In the genomic region with DNA sequence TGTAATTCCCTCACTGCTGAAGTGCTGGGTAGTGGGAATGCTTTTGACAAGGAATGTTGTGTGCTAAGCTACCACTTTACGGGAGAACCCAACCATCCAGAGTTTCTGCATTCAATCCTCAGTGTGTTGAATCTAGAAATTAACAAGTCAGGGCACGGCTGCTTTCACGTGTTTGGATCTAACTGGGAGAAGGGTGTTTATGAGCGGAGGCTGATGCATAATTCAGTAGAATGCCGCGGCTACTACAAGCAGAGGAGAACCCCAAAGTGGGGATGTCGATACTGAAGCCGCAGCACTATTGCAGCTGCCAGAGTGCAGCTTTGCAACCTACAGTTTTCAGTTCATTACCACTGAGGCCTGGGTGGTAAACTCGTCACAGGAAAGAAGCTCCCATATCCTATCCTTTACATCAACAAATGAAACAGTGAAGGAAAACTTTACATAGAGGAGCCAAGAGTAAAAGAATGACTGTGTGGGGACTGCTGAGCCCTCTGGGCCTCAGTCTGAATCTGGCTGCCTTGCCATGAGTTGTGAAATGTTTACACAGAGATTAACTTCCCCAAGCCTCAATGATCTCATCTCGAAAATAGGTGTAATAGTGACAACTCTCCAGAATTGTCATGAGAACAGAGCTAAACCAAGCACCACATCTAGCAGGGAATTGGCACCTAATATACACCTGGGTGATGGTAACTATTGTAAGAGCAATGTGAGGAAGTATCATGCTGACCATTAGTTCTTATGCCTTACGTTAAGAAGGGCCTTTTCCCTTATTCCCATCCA, we compare ENCODE assay signal across 11 cellular contexts.
A peak's percentile ranks its signal among the peaks of the same experiment; 100 is the strongest.
DNase-seq lines count a peak whose midpoint lies in the region; ATAC-seq, FAIRE-seq and TF ChIP-seq lines count a peak whose summit lies in the region.
"Had no signal": no experiment of that assay in that cellular context is flagged by ENCODE, and none has a peak within 500 bp of the region (broad histone marks: within the 10 kb centered on the region; RNA-seq: fewer than 3 reads in every experiment).

No MANE protein-coding gene starts in this region.

- FAIRE-seq in GM19239 (lab: Jason Lieb, UNC) (peak; percentile 88), GM12892 (lab: Jason Lieb, UNC) (no peak)

- no peaks in the 10 kb centered on the region for H3K9me3 ChIP-seq in RWPE2 (ENCODE audit: severe bottlenecking)

- H3K27me3 ChIP-seq in RWPE2 (ENCODE audit: insufficient read depth, poor library complexity, severe bottlenecking) = no peaks in the 10 kb centered on the region

- H3K36me3 ChIP-seq in RWPE2 (ENCODE audit: low read depth) = no peaks in the 10 kb centered on the region

- peak overlapping the region; percentile 100 for H3K27ac ChIP-seq in RWPE2 (ENCODE audit: poor library complexity, severe bottlenecking)

- ATAC-seq in HG02970 (IDR thresholded peaks at IDR 0.05; ENCODE audit: low FRiP score, unreplicated experiment) (peak; percentile 24), RWPE2 (ENCODE audit: low read depth) (no peak)
- ATAC-seq: left ventricle myocardium superior had no signal

- TF ChIP-seq CTCF in RWPE2 (IDR thresholded peaks at IDR 0.05; ENCODE audit: poor library complexity, severe bottlenecking) = no peak

- DNase-seq in CD1c-positive myeloid dendritic cell (ENCODE audit: extremely low spot score) (peak; percentile 13), GM19239 (ENCODE audit: insufficient read length, low spot score) (no peak), RWPE2 (ENCODE audit: low spot score) (no peak), NCI-H2029 treated with DMSO at 0.1 percent for 48 hours (lab: John Stamatoyannopoulos, UW) (no peak), GM12892 (ENCODE audit: insufficient read length) (no peak), HuH-7.5 (ENCODE audit: low spot score) (no peak)
- no peak for DNase-seq in activated CD8-positive, alpha-beta memory T cell treated with anti-CD3 and anti-CD28 coated beads, Interleukin-2, amount 50 U/mL, for 48 hours
- DNase-seq: CD4-positive, CD25-positive, alpha-beta regulatory T cell; left ventricle myocardium superior; NCI-H345 had no signal

- peaks cover 50% of the 10 kb centered on the region for H3K4me1 ChIP-seq in RWPE2 (ENCODE audit: insufficient read depth, poor library complexity, severe bottlenecking)

- H3K4me3 ChIP-seq in RWPE2 (ENCODE audit: severe bottlenecking) = no peak overlapping the region

- TF ChIP-seq POLR2A in GM12892 (IDR thresholded peaks at IDR 0.05; ENCODE audit: low read depth, low read length) = no peak
